ENCODE assay signal across 23 cellular contexts in the genomic region with DNA sequence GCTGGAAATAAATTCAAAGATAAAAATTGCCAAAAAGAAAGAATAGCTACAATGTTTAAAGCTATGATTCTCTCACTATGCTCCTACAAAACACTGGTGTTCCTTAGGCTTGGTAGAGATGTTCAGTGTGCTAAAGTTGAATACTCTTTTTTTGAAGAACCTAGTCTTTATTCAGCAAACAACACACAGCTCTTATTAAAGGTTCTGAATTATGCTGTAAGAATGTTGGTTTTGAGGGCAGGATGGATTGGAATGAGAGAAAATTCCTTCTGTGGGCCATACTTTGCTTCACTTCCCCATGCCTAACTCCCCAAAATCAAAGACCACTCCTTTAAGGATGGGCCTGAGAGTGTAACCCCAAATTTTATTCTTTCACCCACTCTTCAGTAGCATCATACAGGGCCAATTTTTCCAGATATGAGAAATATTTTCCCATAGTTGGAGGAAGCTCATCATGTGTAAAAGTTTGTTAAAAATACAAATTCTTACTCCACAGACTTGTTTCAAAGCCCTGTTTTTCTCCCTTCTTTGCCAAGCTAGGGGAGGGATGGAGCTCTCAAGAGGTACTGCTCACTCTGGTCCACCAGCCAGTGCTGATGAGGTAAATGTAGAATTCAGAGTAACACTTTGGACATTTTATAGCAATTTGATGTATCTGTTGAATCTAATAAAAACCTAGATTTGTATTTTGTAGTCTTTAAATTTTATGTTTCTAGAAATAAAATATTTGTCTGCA.
DNase-seq lines count a peak whose midpoint lies in the region; ATAC-seq, FAIRE-seq and TF ChIP-seq lines count a peak whose summit lies in the region.
"Had no signal": no experiment of that assay in that cellular context is flagged by ENCODE, and none has a peak within 500 bp of the region (broad histone marks: within the 10 kb centered on the region; RNA-seq: fewer than 3 reads in every experiment).

No MANE protein-coding gene starts in this region.

- no peaks in the 10 kb centered on the region for H3K79me2 ChIP-seq in astrocyte (ENCODE audit: insufficient read depth, low read length)

- no peak overlapping the region for H2AFZ ChIP-seq in astrocyte (ENCODE audit: low read depth, low read length)

- H3K27ac Mint-ChIP-seq in astrocyte (ENCODE audit: unreplicated experiment) (peak overlapping the region; percentile 95), mesothelial cell of epicardium (no peak overlapping the region)
- H3K27ac Mint-ChIP-seq: activated CD8-positive, alpha-beta memory T cell treated with anti-CD3 and anti-CD28 coated beads, Interleukin-2, amount 10 ng/mL, durations not matched to agents 7 days and 5 days; memory B cell; T-helper 17 cell had no signal

- H3K36me3 Mint-ChIP-seq in astrocyte (ENCODE audit: low read depth, unreplicated experiment) (peaks cover 25% of the 10 kb centered on the region), mesothelial cell of epicardium (peaks cover 40% of the 10 kb centered on the region)

- H3K9me3 Mint-ChIP-seq in astrocyte (ENCODE audit: unreplicated experiment) (peaks cover 5% of the 10 kb centered on the region), mesothelial cell of epicardium (peaks cover 32% of the 10 kb centered on the region)

- H3K4me3 ChIP-seq in right cardiac atrium (ENCODE audit: low read length) (no peak overlapping the region), astrocyte (ENCODE audit: insufficient read depth, low read depth, low read length) (no peak overlapping the region), vagina (no peak overlapping the region)
- H3K4me3 ChIP-seq: body of pancreas, Peyer's patch, upper lobe of left lung had no signal

- DNase-seq in right cardiac atrium (no peak), Right ventricle myocardium inferior (ENCODE audit: missing footprints) (no peak), astrocyte (ENCODE audit: low read depth) (peak; percentile 80), hepatic stellate cell (ENCODE audit: low spot score) (peak; percentile 17), vagina (ENCODE audit: extremely low spot score in 2 of 2) (no peak), Kasumi-1 (lab: John Stamatoyannopoulos, UW) (no peak), cerebellar cortex (ENCODE audit: low spot score) (no peak), mesothelial cell of epicardium (ENCODE audit: low spot score in 2 of 2, unreplicated experiment in 2 of 2) (no peak)
- DNase-seq: ACHN; activated CD8-positive, alpha-beta memory T cell treated with anti-CD3 and anti-CD28 coated beads, Interleukin-2, amount 10 ng/mL, durations not matched to agents 7 days and 5 days; activated effector memory CD4-positive, alpha-beta T cell treated with anti-CD3 and anti-CD28 coated beads, Interleukin-2, amount 50 U/mL, for 16 hours; body of pancreas; effector CD8-positive, alpha-beta T cell; foreskin keratinocyte; NCI-H1092; NCI-H748 treated with DMSO at 0.1 percent for 48 hours; Peyer's patch; T-helper 17 cell; upper lobe of left lung had no signal

- peaks cover 52% of the 10 kb centered on the region for H3K4me1 Mint-ChIP-seq in astrocyte (ENCODE audit: low read depth, unreplicated experiment)
- peaks cover 22% of the 10 kb centered on the region for H3K4me1 Mint-ChIP-seq in mesothelial cell of epicardium

- TF ChIP-seq CTCF in astrocyte (IDR thresholded peaks at IDR 0.05; ENCODE audit: insufficient read depth, low read depth, low read length) (no peak), vagina (IDR thresholded peaks at IDR 0.05) (no peak), mesothelial cell of epicardium (IDR thresholded peaks at IDR 0.05; ENCODE audit: unreplicated experiment) (no peak)

- intact Hi-C loops in right cardiac atrium (cut with DNase I): no loop called here
- intact Hi-C loops in Right ventricle myocardium inferior (cut with DNase I): no loop called here
- intact Hi-C loops in vagina (cut with DNase I): no loop called here

- peak overlapping the region; percentile 37 for H3K4me3 Mint-ChIP-seq in astrocyte (ENCODE audit: unreplicated experiment)
- H3K4me3 Mint-ChIP-seq in mesothelial cell of epicardium: no peak overlapping the region
- H3K4me3 Mint-ChIP-seq: activated CD8-positive, alpha-beta memory T cell treated with anti-CD3 and anti-CD28 coated beads, Interleukin-2, amount 10 ng/mL, durations not matched to agents 7 days and 5 days; memory B cell; T-helper 17 cell had no signal

- no peaks in the 10 kb centered on the region for H3K4me1 ChIP-seq in right cardiac atrium (ENCODE audit: control insufficient read depth, insufficient read depth, low read length)
- H3K4me1 ChIP-seq in astrocyte (ENCODE audit: insufficient read depth, low read length): peaks cover 33% of the 10 kb centered on the region
- peaks cover 35% of the 10 kb centered on the region for H3K4me1 ChIP-seq in vagina

- no peaks in the 10 kb centered on the region for H3K36me3 ChIP-seq in astrocyte (ENCODE audit: insufficient read depth, low read length)
- no peaks in the 10 kb centered on the region for H3K36me3 ChIP-seq in vagina

- ATAC-seq in right cardiac atrium (no peak), Right ventricle myocardium inferior (no peak)
- ATAC-seq: activated CD4-positive, CD25-positive, alpha-beta regulatory T cell treated with anti-CD3 and anti-CD28 coated beads, Interleukin-2, amount 50 U/mL, for 24 hours; activated CD8-positive, alpha-beta memory T cell treated with anti-CD3 and anti-CD28 coated beads, Interleukin-2, amount 10 ng/mL, durations not matched to agents 7 days and 5 days; body of pancreas; foreskin keratinocyte; HCT116; T-helper 17 cell had no signal

- TF ChIP-seq POLR2A in vagina (IDR thresholded peaks at IDR 0.05): no peak

- H4K20me1 ChIP-seq in astrocyte (ENCODE audit: insufficient read depth, low read length): no peaks in the 10 kb centered on the region

- no peaks in the 10 kb centered on the region for H3K9me3 ChIP-seq in right cardiac atrium (ENCODE audit: control insufficient read depth, low read length)
- no peaks in the 10 kb centered on the region for H3K9me3 ChIP-seq in astrocyte (ENCODE audit: insufficient read depth, low read depth, low read length)
- no peaks in the 10 kb centered on the region for H3K9me3 ChIP-seq in vagina
- H3K9me3 ChIP-seq: body of pancreas, Peyer's patch, upper lobe of left lung had no signal

- peak overlapping the region; percentile 78 for H3K27ac ChIP-seq in right cardiac atrium (ENCODE audit: low read length)
- H3K27ac ChIP-seq in astrocyte (ENCODE audit: low read depth, low read length): peak overlapping the region; percentile 60
- peak overlapping the region; percentile 17 for H3K27ac ChIP-seq in vagina
- H3K27ac ChIP-seq: body of pancreas, foreskin keratinocyte, Peyer's patch, upper lobe of left lung had no signal

- H3K4me2 ChIP-seq in astrocyte (ENCODE audit: low read length): peak overlapping the region; percentile 39

- H3K27me3 ChIP-seq in right cardiac atrium (ENCODE audit: control insufficient read depth, insufficient read depth): no peaks in the 10 kb centered on the region
- H3K27me3 ChIP-seq in astrocyte (ENCODE audit: insufficient read depth, low read length): no peaks in the 10 kb centered on the region
- H3K27me3 ChIP-seq in vagina: no peaks in the 10 kb centered on the region
- H3K27me3 ChIP-seq: body of pancreas, Peyer's patch, upper lobe of left lung had no signal

- H3K27me3 Mint-ChIP-seq in astrocyte (ENCODE audit: low read depth, unreplicated experiment): no peaks in the 10 kb centered on the region
- no peaks in the 10 kb centered on the region for H3K27me3 Mint-ChIP-seq in mesothelial cell of epicardium (ENCODE audit: low read depth)
- H3K27me3 Mint-ChIP-seq: memory B cell, T-helper 17 cell had no signal

- FAIRE-seq in astrocyte (lab: Jason Lieb, UNC): no peak
- FAIRE-seq: G401.6 had no signal

- peak overlapping the region; percentile 25 for H3K9ac ChIP-seq in astrocyte (ENCODE audit: low read length)

Comparison
In these comparisons a context has a peak if more than half of its experiments do, and no peak if none do; other contexts are left out.
1. DNase-seq: peak in astrocyte (single experiment) and hepatic stellate cell (single experiment); none in right cardiac atrium (0 of 3), Right ventricle myocardium inferior (single experiment), vagina (0 of 2), Kasumi-1 (0 of 2), cerebellar cortex (single experiment) and mesothelial cell of epicardium (0 of 2).
2. H3K27ac ChIP-seq: peak in every context shown above with its lines; median percentile 78 in right cardiac atrium; 60 in astrocyte; 17 in vagina.